Comparison of ENCODE assay signal across 9 cellular contexts in genomic region chr1:170692866-170693575, GRCh38. TPM values are rescaled to one million over a fixed set of nuclear protein-coding genes. Genes with fewer than 3 reads are reported as not detected.
DNase-seq lines count a peak whose midpoint lies in the region; ATAC-seq and TF ChIP-seq lines count a peak whose summit lies in the region.
"Had no signal": no experiment of that assay in that cellular context is flagged by ENCODE, and none has a peak within 500 bp of the region (broad histone marks: within the 10 kb centered on the region; RNA-seq: fewer than 3 reads in every experiment).

No MANE protein-coding gene starts in this region.

- no peak overlapping the region for H3K4me3 ChIP-seq in epithelial cell of esophagus (ENCODE audit: low read length)

- ATAC-seq in GM21360 (IDR thresholded peaks at IDR 0.05; ENCODE audit: unreplicated experiment): no peak
- ATAC-seq in HG02884 (IDR thresholded peaks at IDR 0.05; ENCODE audit: unreplicated experiment): no peak

- no peak for DNase-seq in Calu3
- peak; percentile 34 for DNase-seq in RKO (ENCODE audit: low spot score)
- DNase-seq in epithelial cell of esophagus (ENCODE audit: low read depth): peak; percentile 44
- no peak for DNase-seq in nephron progenitor cell
- no peak for DNase-seq in activated gamma-delta T cell treated with Interleukin-2 at 50 U/mL for 16 hours
- no peak for DNase-seq in NCI-H774 (lab: John Stamatoyannopoulos, UW)

- CTCF ChIA-PET in Calu3 (lab: Charles Lee): no interaction called here

- H3K36me3 Mint-ChIP-seq in Calu3 (ENCODE audit: insufficient read depth, unreplicated experiment): peaks cover 6% of the 10 kb centered on the region
- no peaks in the 10 kb centered on the region for H3K36me3 Mint-ChIP-seq in nephron progenitor cell (ENCODE audit: low read depth)
- H3K36me3 Mint-ChIP-seq: CD14-positive monocyte had no signal

- intact Hi-C loops in Calu3 (cut with micrococcal nuclease; ENCODE audit: unreplicated experiment): no loop called here

- no peak overlapping the region for H3K4me3 Mint-ChIP-seq in Calu3 (ENCODE audit: low read depth, unreplicated experiment)
- H3K4me3 Mint-ChIP-seq in nephron progenitor cell: no peak overlapping the region
- H3K4me3 Mint-ChIP-seq: CD14-positive monocyte had no signal

- H3K9me3 Mint-ChIP-seq in Calu3 (ENCODE audit: low read depth, unreplicated experiment): no peaks in the 10 kb centered on the region
- no peaks in the 10 kb centered on the region for H3K9me3 Mint-ChIP-seq in nephron progenitor cell
- H3K9me3 Mint-ChIP-seq: CD14-positive monocyte had no signal

- no peaks in the 10 kb centered on the region for H3K27me3 Mint-ChIP-seq in Calu3 (ENCODE audit: unreplicated experiment)
- H3K27me3 Mint-ChIP-seq in nephron progenitor cell (ENCODE audit: low read depth, poor library complexity): peaks cover 3% of the 10 kb centered on the region

- TF ChIP-seq CTCF in Calu3 (IDR thresholded peaks at IDR 0.05; ENCODE audit: unreplicated experiment) (no peak), epithelial cell of esophagus (IDR thresholded peaks at IDR 0.05; ENCODE audit: insufficient read depth, low read depth, low read length, missing control alignments) (no peak), nephron progenitor cell (IDR thresholded peaks at IDR 0.05) (no peak)

- peak overlapping the region; percentile 27 for H3K27ac Mint-ChIP-seq in Calu3 (ENCODE audit: unreplicated experiment)
- peak overlapping the region; percentile 6 for H3K27ac Mint-ChIP-seq in nephron progenitor cell
- H3K27ac Mint-ChIP-seq: CD14-positive monocyte had no signal

- H3K4me1 Mint-ChIP-seq in Calu3 (ENCODE audit: low read depth, unreplicated experiment): peaks cover 20% of the 10 kb centered on the region
- peaks cover 34% of the 10 kb centered on the region for H3K4me1 Mint-ChIP-seq in nephron progenitor cell
- H3K4me1 Mint-ChIP-seq: CD14-positive monocyte had no signal

- BruUV-seq in Calu3 (replicated peaks; lab: Mats Ljungman, UMichigan): no TSS peak

RNA-seq across cellular contexts. Expression of gene PRRX1, which starts 29.1 kb away (rescaled TPM):
- 1.8 and 3.0 TPM in 2 replicates for total RNA-seq in Calu3 (2022)

Comparison
In these comparisons a context has a peak if more than half of its experiments do, and no peak if none do; other contexts are left out.
1. DNase-seq: peak in RKO (single experiment) and epithelial cell of esophagus (single experiment); none in Calu3 (single experiment), nephron progenitor cell (single experiment), activated gamma-delta T cell treated with Interleukin-2 at 50 U/mL for 16 hours (single experiment) and NCI-H774 (single experiment).